1 cellular context compared by ENCODE assay signal in the genomic region with DNA sequence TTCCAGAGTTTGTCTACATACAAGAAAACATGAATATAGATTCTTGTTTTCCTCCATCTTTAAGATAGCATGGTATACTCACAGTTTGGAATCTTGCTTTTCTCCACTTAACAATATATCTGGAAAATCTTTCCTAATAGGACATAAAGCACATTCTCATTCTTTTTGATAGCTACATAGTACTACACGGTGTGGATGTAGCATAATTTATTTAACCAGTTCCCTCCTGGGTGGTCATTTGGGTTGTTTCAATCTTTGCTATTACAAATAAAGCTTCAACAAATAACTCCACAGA.
TF ChIP-seq lines count a peak whose summit lies in the region.

No MANE protein-coding gene starts in this region.

TF ChIP-seq in K562, 482 proteins besides CTCF, POLR2A, EP300 and RAD21 (continued from another document and continues in another):
- TF ChIP-seq, protein P1, sequence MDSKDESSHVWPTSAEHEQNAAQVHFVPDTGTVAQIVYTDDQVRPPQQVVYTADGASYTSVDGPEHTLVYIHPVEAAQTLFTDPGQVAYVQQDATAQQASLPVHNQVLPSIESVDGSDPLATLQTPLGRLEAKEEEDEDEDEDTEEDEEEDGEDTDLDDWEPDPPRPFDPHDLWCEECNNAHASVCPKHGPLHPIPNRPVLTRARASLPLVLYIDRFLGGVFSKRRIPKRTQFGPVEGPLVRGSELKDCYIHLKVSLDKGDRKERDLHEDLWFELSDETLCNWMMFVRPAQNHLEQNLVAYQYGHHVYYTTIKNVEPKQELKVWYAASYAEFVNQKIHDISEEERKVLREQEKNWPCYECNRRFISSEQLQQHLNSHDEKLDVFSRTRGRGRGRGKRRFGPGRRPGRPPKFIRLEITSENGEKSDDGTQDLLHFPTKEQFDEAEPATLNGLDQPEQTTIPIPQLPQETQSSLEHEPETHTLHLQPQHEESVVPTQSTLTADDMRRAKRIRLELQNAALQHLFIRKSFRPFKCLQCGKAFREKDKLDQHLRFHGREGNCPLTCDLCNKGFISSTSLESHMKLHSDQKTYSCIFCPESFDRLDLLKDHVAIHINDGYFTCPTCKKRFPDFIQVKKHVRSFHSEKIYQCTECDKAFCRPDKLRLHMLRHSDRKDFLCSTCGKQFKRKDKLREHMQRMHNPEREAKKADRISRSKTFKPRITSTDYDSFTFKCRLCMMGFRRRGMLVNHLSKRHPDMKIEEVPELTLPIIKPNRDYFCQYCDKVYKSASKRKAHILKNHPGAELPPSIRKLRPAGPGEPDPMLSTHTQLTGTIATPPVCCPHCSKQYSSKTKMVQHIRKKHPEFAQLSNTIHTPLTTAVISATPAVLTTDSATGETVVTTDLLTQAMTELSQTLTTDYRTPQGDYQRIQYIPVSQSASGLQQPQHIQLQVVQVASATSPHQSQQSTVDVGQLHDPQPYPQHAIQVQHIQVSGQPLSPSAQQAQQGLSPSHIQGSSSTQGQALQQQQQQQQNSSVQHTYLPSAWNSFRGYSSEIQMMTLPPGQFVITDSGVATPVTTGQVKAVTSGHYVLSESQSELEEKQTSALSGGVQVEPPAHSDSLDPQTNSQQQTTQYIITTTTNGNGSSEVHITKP (IDR thresholded peaks at IDR 0.05; ENCODE audit: partially characterized antibody), result no peak
- peak; percentile 14; the same call in 1 of the 2 replicates for TF ChIP-seq ZNF592 (IDR thresholded peaks at IDR 0.05)
- no peak for TF ChIP-seq MGA (IDR thresholded peaks at IDR 0.05)
- TF ChIP-seq NR2C2 (CRISPR knock-in tag; IDR thresholded peaks at IDR 0.05), result no peak
- peak; percentile 38; the same call in 1 of the 2 replicates for TF ChIP-seq NR2C2 (tag; IDR thresholded peaks at IDR 0.05)
- no peak for TF ChIP-seq BRCA1 (IDR thresholded peaks at IDR 0.05)
- no peak for TF ChIP-seq BRCA1 (CRISPR knock-in tag; IDR thresholded peaks at IDR 0.05)
- TF ChIP-seq ZNF184 (CRISPR knock-in tag; IDR thresholded peaks at IDR 0.05), result no peak
- no peak for TF ChIP-seq PRPF4 (IDR thresholded peaks at IDR 0.05; ENCODE audit: insufficient read depth, low read depth, low read length, poor library complexity, severe bottlenecking)
- TF ChIP-seq DPF2 (IDR thresholded peaks at IDR 0.05), result peak; percentile 10; the same call in 1 of the 2 replicates
- TF ChIP-seq CTBP1 (IDR thresholded peaks at IDR 0.05; ENCODE audit: borderline replicate concordance), result 0 out of 2 replicates have a peak, but pooled peaks have one; percentile 3
- TF ChIP-seq C11orf30 (IDR thresholded peaks at IDR 0.05; ENCODE audit: low read depth), result no peak
- TF ChIP-seq, protein P2, sequence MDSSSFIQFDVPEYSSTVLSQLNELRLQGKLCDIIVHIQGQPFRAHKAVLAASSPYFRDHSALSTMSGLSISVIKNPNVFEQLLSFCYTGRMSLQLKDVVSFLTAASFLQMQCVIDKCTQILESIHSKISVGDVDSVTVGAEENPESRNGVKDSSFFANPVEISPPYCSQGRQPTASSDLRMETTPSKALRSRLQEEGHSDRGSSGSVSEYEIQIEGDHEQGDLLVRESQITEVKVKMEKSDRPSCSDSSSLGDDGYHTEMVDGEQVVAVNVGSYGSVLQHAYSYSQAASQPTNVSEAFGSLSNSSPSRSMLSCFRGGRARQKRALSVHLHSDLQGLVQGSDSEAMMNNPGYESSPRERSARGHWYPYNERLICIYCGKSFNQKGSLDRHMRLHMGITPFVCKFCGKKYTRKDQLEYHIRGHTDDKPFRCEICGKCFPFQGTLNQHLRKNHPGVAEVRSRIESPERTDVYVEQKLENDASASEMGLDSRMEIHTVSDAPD (CRISPR knock-in tag; IDR thresholded peaks at IDR 0.05), result no peak
- 0 out of 4 replicates have a peak, but pooled peaks of 1 of the 2 experiments have one; percentile 6 for TF ChIP-seq ARNT (IDR thresholded peaks at IDR 0.05)
- TF ChIP-seq EP400 (IDR thresholded peaks at IDR 0.05), result peak; percentile 6; the same call in 1 of the 2 replicates
- TF ChIP-seq ZNF311 (CRISPR knock-in tag; IDR thresholded peaks at IDR 0.05), result 0 out of 2 replicates have a peak, but pooled peaks have one; percentile 4
- no peak for TF ChIP-seq ZNF408 (CRISPR knock-in tag; IDR thresholded peaks at IDR 0.05; ENCODE audit: low read depth)
- TF ChIP-seq ZNF75A (CRISPR knock-in tag; IDR thresholded peaks at IDR 0.05), result no peak
- no peak for TF ChIP-seq XRCC3 (IDR thresholded peaks at IDR 0.05)
- TF ChIP-seq, protein P3, sequence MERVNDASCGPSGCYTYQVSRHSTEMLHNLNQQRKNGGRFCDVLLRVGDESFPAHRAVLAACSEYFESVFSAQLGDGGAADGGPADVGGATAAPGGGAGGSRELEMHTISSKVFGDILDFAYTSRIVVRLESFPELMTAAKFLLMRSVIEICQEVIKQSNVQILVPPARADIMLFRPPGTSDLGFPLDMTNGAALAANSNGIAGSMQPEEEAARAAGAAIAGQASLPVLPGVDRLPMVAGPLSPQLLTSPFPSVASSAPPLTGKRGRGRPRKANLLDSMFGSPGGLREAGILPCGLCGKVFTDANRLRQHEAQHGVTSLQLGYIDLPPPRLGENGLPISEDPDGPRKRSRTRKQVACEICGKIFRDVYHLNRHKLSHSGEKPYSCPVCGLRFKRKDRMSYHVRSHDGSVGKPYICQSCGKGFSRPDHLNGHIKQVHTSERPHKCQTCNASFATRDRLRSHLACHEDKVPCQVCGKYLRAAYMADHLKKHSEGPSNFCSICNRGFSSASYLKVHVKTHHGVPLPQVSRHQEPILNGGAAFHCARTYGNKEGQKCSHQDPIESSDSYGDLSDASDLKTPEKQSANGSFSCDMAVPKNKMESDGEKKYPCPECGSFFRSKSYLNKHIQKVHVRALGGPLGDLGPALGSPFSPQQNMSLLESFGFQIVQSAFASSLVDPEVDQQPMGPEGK (CRISPR knock-in tag; IDR thresholded peaks at IDR 0.05; ENCODE audit: borderline replicate concordance), result no peak
- no peak for TF ChIP-seq ZNF785 (CRISPR knock-in tag; IDR thresholded peaks at IDR 0.05)
- no peak for TF ChIP-seq ELK1 (CRISPR knock-in tag; IDR thresholded peaks at IDR 0.05)
- no peak for TF ChIP-seq HCFC1 (IDR thresholded peaks at IDR 0.05; ENCODE audit: low read depth, low read length)
- no peak for TF ChIP-seq NCOA2 (IDR thresholded peaks at IDR 0.05; ENCODE audit: partially characterized antibody in 2 of 2)
- TF ChIP-seq ZNF12 (CRISPR knock-in tag; IDR thresholded peaks at IDR 0.05), result no peak
